In genomic region chr2:190336420-190336819, GRCh38 we compare ENCODE assay signal across 4 cellular contexts.
TF ChIP-seq lines count a peak whose summit lies in the region.

No MANE protein-coding gene starts in this region.

TF ChIP-seq in HepG2, 621 proteins besides CTCF, POLR2A, EP300 and RAD21 (continues in another document):
- TF ChIP-seq ATF7 (IDR thresholded peaks at IDR 0.05) (peak; percentile 9; the same call in 1 of the 2 replicates), ATF7 (CRISPR knock-in tag; IDR thresholded peaks at IDR 0.05) (no peak), ZMYM3 (CRISPR knock-in tag; IDR thresholded peaks at IDR 0.05) (peak; percentile 77), DRAP1 (CRISPR knock-in tag; IDR thresholded peaks at IDR 0.05) (no peak), RCOR2 (CRISPR knock-in tag; IDR thresholded peaks at IDR 0.05) (peak; percentile 75; the same call in 1 of the 2 replicates), ZNF704 (CRISPR knock-in tag; IDR thresholded peaks at IDR 0.05; ENCODE audit: borderline replicate concordance) (no peak), ZNF234 (CRISPR knock-in tag; conservative IDR thresholded peaks at IDR 0.05) (0 out of 2 replicates have a peak, but pooled peaks have one; percentile 38), PAF1 (CRISPR knock-in tag; IDR thresholded peaks at IDR 0.05) (no peak), KDM1A (CRISPR knock-in tag; IDR thresholded peaks at IDR 0.05) (peak; percentile 61; the same call in 1 of the 2 replicates), MXD1 (CRISPR knock-in tag; IDR thresholded peaks at IDR 0.05) (no peak)

TF ChIP-seq in A549, 52 proteins besides CTCF, POLR2A, EP300 and RAD21:
- peak; percentile 42; the same call in 1 of the 2 replicates for TF ChIP-seq KDM1A (IDR thresholded peaks at IDR 0.05; ENCODE audit: low read depth)
- no peak for TF ChIP-seq ZNF302 (CRISPR knock-in tag; IDR thresholded peaks at IDR 0.05)
TF ChIP-seq in A549: peak in this region for 1.

TF ChIP-seq in HEK293, 187 proteins besides CTCF, POLR2A, EP300 and RAD21:
- no peak for TF ChIP-seq ZNF2 (tag by site-specific recombination; IDR thresholded peaks at IDR 0.05)
- TF ChIP-seq ZBTB11 (tag by site-specific recombination; conservative IDR thresholded peaks at IDR 0.05; ENCODE audit: low read depth): no peak
- TF ChIP-seq ZNF580 (tag by site-specific recombination; IDR thresholded peaks at IDR 0.05): peak; percentile 66; the same call in 1 of the 2 replicates
- no peak for TF ChIP-seq PATZ1 (tag by site-specific recombination; IDR thresholded peaks at IDR 0.05)
- TF ChIP-seq KLF7 (tag by site-specific recombination; IDR thresholded peaks at IDR 0.05; ENCODE audit: borderline replicate concordance): no peak
- TF ChIP-seq ZIC2 (tag by site-specific recombination; IDR thresholded peaks at IDR 0.05): no peak
- no peak for TF ChIP-seq FEZF1 (tag by site-specific recombination; IDR thresholded peaks at IDR 0.05)
- TF ChIP-seq ZNF146 (tag by site-specific recombination; IDR thresholded peaks at IDR 0.05): peak; percentile 87
TF ChIP-seq in HEK293: peak in this region for 2.

TF ChIP-seq in K562, 482 proteins besides CTCF, POLR2A, EP300 and RAD21:
- TF ChIP-seq IRF2 (CRISPR knock-in tag; IDR thresholded peaks at IDR 0.05) (no peak), ZEB2 (IDR thresholded peaks at IDR 0.05) (no peak), ZBTB7A (IDR thresholded peaks at IDR 0.05; ENCODE audit: borderline replicate concordance, control insufficient read depth, low read depth, low read length) (no peak), ARHGAP35 (IDR thresholded peaks at IDR 0.05; ENCODE audit: partially characterized antibody) (no peak), SP2 (IDR thresholded peaks at IDR 0.05; ENCODE audit: extremely low read depth, low read depth, low read length, poor library complexity, severe bottlenecking) (no peak), ZNF239 (CRISPR knock-in tag; IDR thresholded peaks at IDR 0.05) (no peak), EHMT2 (IDR thresholded peaks at IDR 0.05) (no peak), RCOR1 (IDR thresholded peaks at IDR 0.05; ENCODE audit: borderline replicate concordance in 1 of 2, low read depth in 2 of 2, low read length in 2 of 2) (no peak), CHD1 (IDR thresholded peaks at IDR 0.05; ENCODE audit: low read length) (no peak), BCOR (IDR thresholded peaks at IDR 0.05) (peak; percentile 84), POLR3G (IDR thresholded peaks at IDR 0.05; ENCODE audit: extremely low read depth, insufficient read length, insufficient replicate concordance) (no peak), ZNF175 (CRISPR knock-in tag; IDR thresholded peaks at IDR 0.05; ENCODE audit: low read depth) (no peak), PHF8 (IDR thresholded peaks at IDR 0.05; ENCODE audit: borderline replicate concordance, low read length) (no peak), ZNF347 (CRISPR knock-in tag; IDR thresholded peaks at IDR 0.05; ENCODE audit: low read depth) (no peak), ETS2 (tag; IDR thresholded peaks at IDR 0.05; ENCODE audit: borderline replicate concordance, poor library complexity, severe bottlenecking) (no peak), KHSRP (IDR thresholded peaks at IDR 0.05) (no peak), MYC (IDR thresholded peaks at IDR 0.05; ENCODE audit: low read depth, low read length) (no peak), MYC (CRISPR knock-in tag; IDR thresholded peaks at IDR 0.05; ENCODE audit: borderline replicate concordance, low read depth) (no peak), CBX5 (IDR thresholded peaks at IDR 0.05; ENCODE audit: borderline replicate concordance, low read depth) (no peak), ZC3H8 (IDR thresholded peaks at IDR 0.05) (no peak), EZH2 (IDR thresholded peaks at IDR 0.05; ENCODE audit: borderline replicate concordance, low read depth, low read length) (no peak), HDAC2 (IDR thresholded peaks at IDR 0.05) (peak; percentile 69; the same call in 1 of the 2 replicates), SRSF7 (optimal IDR thresholded peaks at IDR 0.05; ENCODE audit: low read depth, low read length) (no peak), KDM1A (IDR thresholded peaks at IDR 0.05) (peak in 1 of 2 experiments; percentile 70; a peak in 2 of 4 replicates), HBP1 (CRISPR knock-in tag; IDR thresholded peaks at IDR 0.05) (no peak), CREB5 (CRISPR knock-in tag; IDR thresholded peaks at IDR 0.05) (no peak), ZBTB11 (CRISPR knock-in tag; IDR thresholded peaks at IDR 0.05) (no peak), SAP30 (IDR thresholded peaks at IDR 0.05; ENCODE audit: borderline replicate concordance, insufficient read depth, low read depth, low read length, poor library complexity, severe bottlenecking) (no peak), ARID4B (CRISPR knock-in tag; IDR thresholded peaks at IDR 0.05) (no peak), CC2D1A (IDR thresholded peaks at IDR 0.05) (0 out of 2 replicates have a peak, but pooled peaks have one; percentile 32), SMAD4 (CRISPR knock-in tag; conservative IDR thresholded peaks at IDR 0.05) (no peak), RBM25 (IDR thresholded peaks at IDR 0.05; ENCODE audit: low read depth, low read length, severe bottlenecking) (peak; percentile 71), E2F1 (CRISPR knock-in tag; IDR thresholded peaks at IDR 0.05) (no peak), CHAMP1 (IDR thresholded peaks at IDR 0.05) (0 out of 2 replicates have a peak, but pooled peaks have one; percentile 43), ZNF165 (CRISPR knock-in tag; IDR thresholded peaks at IDR 0.05; ENCODE audit: borderline replicate concordance) (no peak), ZNF146 (CRISPR knock-in tag; IDR thresholded peaks at IDR 0.05; ENCODE audit: unreplicated experiment) (peak; percentile 99), XRCC4 (IDR thresholded peaks at IDR 0.05; ENCODE audit: extremely low read depth, insufficient read depth, insufficient read length) (no peak)
TF ChIP-seq in K562: peak in this region for 7.
